In genomic region chr2:10122500-10123280, GRCh38 we compare ENCODE assay signal across 8 cellular contexts. TPM values are rescaled to one million over a fixed set of nuclear protein-coding genes. Genes with fewer than 3 reads are reported as not detected.
DNase-seq lines count a peak whose midpoint lies in the region; ATAC-seq and TF ChIP-seq lines count a peak whose summit lies in the region.

Gene RRM2 (plus strand): TSS chr2:10122739. CDS start chr2:10122799, 60 bp downstream.

- H3K4me3 Mint-ChIP-seq in Calu3 (ENCODE audit: low read depth, unreplicated experiment) = peak within 1 kb of the TSS; percentile 88

- no peak for TF ChIP-seq CTCF in Calu3 (IDR thresholded peaks at IDR 0.05; ENCODE audit: unreplicated experiment)

- CTCF ChIA-PET in Calu3 (lab: Charles Lee) = interaction anchor here (0.6 to 3.9 kb wide), 2 partner anchors 90 to 313 kb away, joined by 3 to 35 read pairs; no protein-coding TSS in a partner anchor

- TSS peak; percentile 50 for BruUV-seq in Calu3 (replicated peaks; lab: Mats Ljungman, UMichigan)

- H3K4me3 ChIP-seq in HUES48 (ENCODE audit: low read depth, low read length) = peak within 1 kb of the TSS; percentile 85
- peak within 1 kb of the TSS; percentile 70 for H3K4me3 ChIP-seq in mesodermal cell (ENCODE audit: extremely low read depth, insufficient read depth, low read length, poor library complexity, severe bottlenecking)

- no peaks in the 10 kb centered on the region for H3K27me3 ChIP-seq in HUES48 (ENCODE audit: control insufficient read depth, insufficient read depth, low read length)

- H3K9me3 ChIP-seq in HUES48 (ENCODE audit: control insufficient read depth, insufficient read depth, low read length) (no peaks in the 10 kb centered on the region), mesodermal cell (ENCODE audit: control insufficient read depth, low read length) (no peaks in the 10 kb centered on the region)

- H3K27ac Mint-ChIP-seq in Calu3 (ENCODE audit: unreplicated experiment) = peak within 1 kb of the TSS; percentile 92

- H3K4me1 Mint-ChIP-seq in Calu3 (ENCODE audit: low read depth, unreplicated experiment) = peaks cover 26% of the 10 kb centered on the region

- in situ Hi-C loops in endometrial microvascular endothelial cells (cut with HindIII; ENCODE audit: inconsistent ontology term, low pct_unique_long_range_greater_than_20kb, low sequenced_read_pairs) = loop anchor here (25.0 kb wide), 2 partner anchors 160 to 315 kb away; partner anchors contain the start of genes GRHL1 and ODC1

- H3K36me3 Mint-ChIP-seq in Calu3 (ENCODE audit: insufficient read depth, unreplicated experiment) = peaks cover 72% of the 10 kb centered on the region

- DNase-seq in Calu3 = peak; percentile 96
- DNase-seq in NOMO-1 treated with dmso at 0.1 percent for 144 hours (lab: John Stamatoyannopoulos, UW; ENCODE audit: unreplicated experiment) = peak; percentile 94
- peak; percentile 73 to 81 for DNase-seq in activated CD8-positive, alpha-beta memory T cell treated with anti-CD3 and anti-CD28 coated beads for 4 hours (ENCODE audit: low read depth in 2 of 2)
- DNase-seq in stimulated activated CD8-positive, alpha-beta memory T cell treated with anti-CD3 and anti-CD28 coated beads, Interleukin-15, amount 100 ng/mL, for 1 hour (ENCODE audit: low read depth) = peak; percentile 72

- 0 out of 2 replicates have a peak, but pooled peaks cover 6% of the 10 kb centered on the region for H3K4me1 ChIP-seq in HUES48 (ENCODE audit: control insufficient read depth, insufficient read depth, low read length)
- H3K4me1 ChIP-seq in mesodermal cell (ENCODE audit: control insufficient read depth, insufficient read depth, low read length, poor library complexity, severe bottlenecking) = peaks cover 19% of the 10 kb centered on the region

- peak; percentile 59 for ATAC-seq in GM21390 (IDR thresholded peaks at IDR 0.05; ENCODE audit: unreplicated experiment)

- no peaks in the 10 kb centered on the region for H3K9me3 Mint-ChIP-seq in Calu3 (ENCODE audit: low read depth, unreplicated experiment)

- intact Hi-C loops in Calu3 (cut with micrococcal nuclease; ENCODE audit: unreplicated experiment) = no loop called here

- peak within 1 kb of the TSS; percentile 99 for H3K27ac ChIP-seq in HUES48 (ENCODE audit: low read depth, low read length)
- peak within 1 kb of the TSS; percentile 86 for H3K27ac ChIP-seq in mesodermal cell (ENCODE audit: low read depth, low read length, severe bottlenecking)

- peak within 1 kb of the TSS; percentile 87 for H3K9ac ChIP-seq in HUES48 (ENCODE audit: low read depth, low read length)

- no peaks in the 10 kb centered on the region for H3K27me3 Mint-ChIP-seq in Calu3 (ENCODE audit: unreplicated experiment)

- 0% methylated on average over 64 to 70 of the region's 81 CpGs for WGBS in mesodermal cell (ENCODE audit: insufficient coverage in 2 of 2), 2 experiments

- H3K36me3 ChIP-seq in HUES48 (ENCODE audit: control insufficient read depth, insufficient read depth, low read length) (peaks cover 43% of the 10 kb centered on the region), mesodermal cell (ENCODE audit: control insufficient read depth, insufficient read depth, low read length) (peaks cover 33% of the 10 kb centered on the region)

RNA-seq across cellular contexts. Expression of gene RRM2, which starts in this region (rescaled TPM):
- 154 and 168 TPM in 2 replicates for total RNA-seq in Calu3 (2022)
- total RNA-seq in endometrial microvascular endothelial cells (ENCODE audit: inconsistent ontology term) = 134 TPM
- 102 TPM for polyA plus RNA-seq in mesodermal cell (2013, experiment 1 of 2)
- 101 TPM for polyA plus RNA-seq in mesodermal cell (2013, experiment 2 of 2)

Comparison
In these comparisons a context has a peak if more than half of its experiments do, and no peak if none do; other contexts are left out.
1. Peak in every context shown above with its lines: DNase-seq, ATAC-seq, H3K4me3 ChIP-seq and H3K27ac ChIP-seq.